In genomic region chr20:57264908-57265648, GRCh38 we compare ENCODE assay signal across 14 cellular contexts. TPM values are rescaled to one million over a fixed set of nuclear protein-coding genes. Genes with fewer than 3 reads are reported as not detected.
A peak's percentile ranks its signal among the peaks of the same experiment; 100 is the strongest.
DNase-seq lines count a peak whose midpoint lies in the region; ATAC-seq and TF ChIP-seq lines count a peak whose summit lies in the region.
"Had no signal": no experiment of that assay in that cellular context is flagged by ENCODE, and none has a peak within 500 bp of the region (broad histone marks: within the 10 kb centered on the region; RNA-seq: fewer than 3 reads in every experiment).

No MANE protein-coding gene starts in this region.

- no peak overlapping the region for H3K9ac ChIP-seq in MM.1S (ENCODE audit: low read length)

- H3K79me2 ChIP-seq in MM.1S (ENCODE audit: low read length) = no peaks in the 10 kb centered on the region

- no peak for TF ChIP-seq EP300 in suprapubic skin (IDR thresholded peaks at IDR 0.05)

- H2AFZ ChIP-seq in MM.1S (ENCODE audit: low read length) = no peak overlapping the region

- H3K4me3 Mint-ChIP-seq in brain = peak overlapping the region; percentile 89 to 94 (median 91)
- no peak overlapping the region for H3K4me3 Mint-ChIP-seq in activated CD8-positive, alpha-beta memory T cell treated with anti-CD3 and anti-CD28 coated beads, Interleukin-2, amount 10 ng/mL, durations not matched to agents 7 days and 5 days

- ATAC-seq in activated CD8-positive, alpha-beta memory T cell treated with anti-CD3 and anti-CD28 coated beads, Interleukin-2, amount 10 ng/mL, durations not matched to agents 7 days and 5 days = no peak

- H3K9me2 ChIP-seq in MM.1S (replicated peaks; ENCODE audit: insufficient read depth, low read length) = no peaks in the 10 kb centered on the region

- H3K4me1 ChIP-seq in HEK293 (ENCODE audit: control insufficient read depth, insufficient read depth, low read length) (peaks cover 13% of the 10 kb centered on the region), suprapubic skin (peaks cover 61% of the 10 kb centered on the region), MM.1S (ENCODE audit: low read length) (no peaks in the 10 kb centered on the region)

- peaks cover 40% of the 10 kb centered on the region for H3K27me3 Mint-ChIP-seq in brain
- H3K27me3 Mint-ChIP-seq in activated CD8-positive, alpha-beta memory T cell treated with anti-CD3 and anti-CD28 coated beads, Interleukin-2, amount 10 ng/mL, durations not matched to agents 7 days and 5 days = peaks cover 90% of the 10 kb centered on the region

- H3K36me3 ChIP-seq in HEK293 (ENCODE audit: control insufficient read depth in 2 of 2, insufficient read depth in 1 of 2, low read length in 2 of 2) (no peaks in the 10 kb centered on the region), kidney epithelial cell (ENCODE audit: control insufficient read depth, insufficient read depth, low read length) (no peaks in the 10 kb centered on the region), suprapubic skin (no peaks in the 10 kb centered on the region), MM.1S (replicated peaks; ENCODE audit: insufficient read depth, low read length) (no peaks in the 10 kb centered on the region)
- H3K36me3 ChIP-seq: thoracic aorta had no signal

- no peaks in the 10 kb centered on the region for H3K36me3 Mint-ChIP-seq in brain
- no peaks in the 10 kb centered on the region for H3K36me3 Mint-ChIP-seq in activated CD8-positive, alpha-beta memory T cell treated with anti-CD3 and anti-CD28 coated beads, Interleukin-2, amount 10 ng/mL, durations not matched to agents 7 days and 5 days

- H3K4me2 ChIP-seq in MM.1S (ENCODE audit: low read depth, low read length) = no peak overlapping the region

- H3K4me3 ChIP-seq in HEK293 (ENCODE audit: low read depth, low read length) (peak overlapping the region; percentile 65), kidney epithelial cell (ENCODE audit: low read depth, low read length) (peak overlapping the region; percentile 44), suprapubic skin (peak overlapping the region; percentile 66), MM.1S (ENCODE audit: low read length) (no peak overlapping the region)
- H3K4me3 ChIP-seq: thoracic aorta had no signal

- H3K27me3 ChIP-seq in kidney epithelial cell (ENCODE audit: control insufficient read depth, insufficient read depth, low read length) (peaks cover 52% of the 10 kb centered on the region), suprapubic skin (peaks cover 66% of the 10 kb centered on the region), MM.1S (replicated peaks; ENCODE audit: insufficient read depth, low read length) (peaks cover 85% of the 10 kb centered on the region)

- no peak for TF ChIP-seq CTCF in HEK293 (tag by site-specific recombination; IDR thresholded peaks at IDR 0.05)
- no peak for TF ChIP-seq CTCF in brain (conservative IDR thresholded peaks at IDR 0.05)
- no peak for TF ChIP-seq CTCF in kidney epithelial cell (IDR thresholded peaks at IDR 0.05; ENCODE audit: insufficient read depth, low read length, poor library complexity, severe bottlenecking)
- no peak for TF ChIP-seq CTCF in suprapubic skin (IDR thresholded peaks at IDR 0.05)
- no peak for TF ChIP-seq CTCF in MM.1S (IDR thresholded peaks at IDR 0.05; ENCODE audit: low read length)

- POLR2A ChIA-PET in HEK293 (lab: Yijun Ruan, JAX) = interaction anchor here (0.6 to 1.3 kb wide), 6 partner anchors 12 to 166 kb away, joined by 3 to 5 read pairs (median 4); no protein-coding TSS in a partner anchor

- no peaks in the 10 kb centered on the region for H4K20me1 ChIP-seq in MM.1S (ENCODE audit: insufficient read depth, low read length)

- H3F3A ChIP-seq in MM.1S (ENCODE audit: insufficient read depth, low read length) = no peaks in the 10 kb centered on the region

- peak overlapping the region; percentile 66 to 96 (median 92) for H3K27ac Mint-ChIP-seq in brain
- H3K27ac Mint-ChIP-seq in activated CD8-positive, alpha-beta memory T cell treated with anti-CD3 and anti-CD28 coated beads, Interleukin-2, amount 10 ng/mL, durations not matched to agents 7 days and 5 days = no peak overlapping the region

- CTCF ChIA-PET in HEK293 (lab: Yijun Ruan, JAX) = interaction anchor here (0.7 to 2.5 kb wide), 2 partner anchors 12 to 68 kb away, joined by 3 to 8 read pairs; no protein-coding TSS in a partner anchor
- CTCF ChIA-PET in activated CD8-positive, alpha-beta memory T cell treated with anti-CD3 and anti-CD28 coated beads, Interleukin-2, amount 10 ng/mL, durations not matched to agents 7 days and 5 days (lab: Charles Lee) = no interaction called here

- 6% methylated on average over 38 of the region's 54 CpGs for WGBS in suprapubic skin

- no peaks in the 10 kb centered on the region for H3K9me3 Mint-ChIP-seq in brain
- H3K9me3 Mint-ChIP-seq in activated CD8-positive, alpha-beta memory T cell treated with anti-CD3 and anti-CD28 coated beads, Interleukin-2, amount 10 ng/mL, durations not matched to agents 7 days and 5 days (ENCODE audit: low read depth) = no peaks in the 10 kb centered on the region

- DNase-seq in kidney epithelial cell (ENCODE audit: low read depth) (no peak), suprapubic skin (ENCODE audit: low spot score in 2 of 2) (no peak), MM.1S (no peak), SW 1271 (lab: John Stamatoyannopoulos, UW) (no peak)
- DNase-seq in activated CD8-positive, alpha-beta memory T cell treated with anti-CD3 and anti-CD28 coated beads, Interleukin-2, amount 10 ng/mL, durations not matched to agents 7 days and 5 days = no peak
- DNase-seq: activated CD4-positive, alpha-beta T cell treated with anti-CD3 and anti-CD28 coated beads for 1 hour; activated effector memory CD4-positive, alpha-beta T cell treated with Interleukin-2 at 50 U/mL for 16 hours; EL; stimulated activated CD4-positive, alpha-beta T cell treated with anti-CD3 and anti-CD28 coated beads, Interleukin-4, amount 100 ng/mL, for 24 hours had no signal

- TF ChIP-seq POLR2A in suprapubic skin (IDR thresholded peaks at IDR 0.05) = no peak

- peak overlapping the region; percentile 74; the same call in 1 of the 2 replicates for H3K27ac ChIP-seq in HEK293 (ENCODE audit: extremely low read depth, low read depth, low read length)
- H3K27ac ChIP-seq in suprapubic skin = no peak overlapping the region
- H3K27ac ChIP-seq in MM.1S (ENCODE audit: low read length) = no peak overlapping the region
- H3K27ac ChIP-seq: thoracic aorta had no signal

- H3K9me3 ChIP-seq in HEK293 (ENCODE audit: control insufficient read depth, insufficient read depth, low read depth, low read length) (no peaks in the 10 kb centered on the region), suprapubic skin (no peaks in the 10 kb centered on the region), MM.1S (replicated peaks; ENCODE audit: insufficient read depth, low read length) (no peaks in the 10 kb centered on the region)
- H3K9me3 ChIP-seq: thoracic aorta had no signal

- peaks cover 61% of the 10 kb centered on the region for H3K4me1 Mint-ChIP-seq in brain
- no peaks in the 10 kb centered on the region for H3K4me1 Mint-ChIP-seq in activated CD8-positive, alpha-beta memory T cell treated with anti-CD3 and anti-CD28 coated beads, Interleukin-2, amount 10 ng/mL, durations not matched to agents 7 days and 5 days

TF ChIP-seq in HEK293, 187 proteins besides CTCF, POLR2A, EP300 and RAD21 (continues in another document):
- TF ChIP-seq ZNF510 (tag by site-specific recombination; IDR thresholded peaks at IDR 0.05; ENCODE audit: insufficient replicate concordance) (no peak), SCRT1 (tag by site-specific recombination; IDR thresholded peaks at IDR 0.05; ENCODE audit: borderline replicate concordance) (no peak), HIC1 (tag by site-specific recombination; IDR thresholded peaks at IDR 0.05) (peak; percentile 10; the same call in 1 of the 2 replicates)

RNA-seq across cellular contexts. Expression of gene BMP7, which starts 1.4 kb away (rescaled TPM):
- polyA plus RNA-seq in brain (ENCODE audit: insufficient read depth, low read depth, low replicate concordance) = 24.9 TPM
- total RNA-seq in kidney epithelial cell (21.8 and 30.5 TPM in 2 replicates), suprapubic skin (10 to 100 TPM; 19.2 to 39.2 (median 28.2) TPM)
- total RNA-seq in activated CD8-positive, alpha-beta memory T cell treated with anti-CD3 and anti-CD28 coated beads, Interleukin-2, amount 10 ng/mL, durations not matched to agents 7 days and 5 days = not detected
- total RNA-seq: chondrocyte, glomerular endothelial cell had no signal

Comparison
In these comparisons a context has a peak if more than half of its experiments do, and no peak if none do; other contexts are left out.
1. RNA of gene BMP7, which starts 1.4 kb away (total RNA-seq): 19.2 to 39.2 TPM in suprapubic skin and 21.8 to 30.5 TPM in kidney epithelial cell; not detected in activated CD8-positive, alpha-beta memory T cell treated with anti-CD3 and anti-CD28 coated beads, Interleukin-2, amount 10 ng/mL, durations not matched to agents 7 days and 5 days; every median in the first group is over 10 times any median in the second.